In genomic region chr11:70552441-70553150, GRCh38 we compare ENCODE assay signal across 1 cellular context.
TF ChIP-seq lines count a peak whose summit lies in the region.

No MANE protein-coding gene starts in this region.

TF ChIP-seq in H1, 55 proteins besides CTCF, POLR2A, EP300 and RAD21 (continued from another document):
- TF ChIP-seq EZH2 (IDR thresholded peaks at IDR 0.05; ENCODE audit: low read depth, low read length, severe bottlenecking) (no peak), TAF1 (IDR thresholded peaks at IDR 0.05; ENCODE audit: low read depth, low read length) (no peak), SRF (IDR thresholded peaks at IDR 0.05; ENCODE audit: low read depth, low read length) (no peak), E2F6 (IDR thresholded peaks at IDR 0.05) (no peak), TBP (IDR thresholded peaks at IDR 0.05; ENCODE audit: low read depth, low read length) (no peak)
- TF ChIP-seq, protein P1, sequence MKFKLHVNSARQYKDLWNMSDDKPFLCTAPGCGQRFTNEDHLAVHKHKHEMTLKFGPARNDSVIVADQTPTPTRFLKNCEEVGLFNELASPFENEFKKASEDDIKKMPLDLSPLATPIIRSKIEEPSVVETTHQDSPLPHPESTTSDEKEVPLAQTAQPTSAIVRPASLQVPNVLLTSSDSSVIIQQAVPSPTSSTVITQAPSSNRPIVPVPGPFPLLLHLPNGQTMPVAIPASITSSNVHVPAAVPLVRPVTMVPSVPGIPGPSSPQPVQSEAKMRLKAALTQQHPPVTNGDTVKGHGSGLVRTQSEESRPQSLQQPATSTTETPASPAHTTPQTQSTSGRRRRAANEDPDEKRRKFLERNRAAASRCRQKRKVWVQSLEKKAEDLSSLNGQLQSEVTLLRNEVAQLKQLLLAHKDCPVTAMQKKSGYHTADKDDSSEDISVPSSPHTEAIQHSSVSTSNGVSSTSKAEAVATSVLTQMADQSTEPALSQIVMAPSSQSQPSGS (IDR thresholded peaks at IDR 0.05; ENCODE audit: low read length), result no peak
TF ChIP-seq in H1: peak in this region for 0.
